In genomic region chr1:154847891-154848290, GRCh38 we compare ENCODE assay signal across 15 cellular contexts. TPM values are rescaled to one million over a fixed set of nuclear protein-coding genes. Genes with fewer than 3 reads are reported as not detected.
DNase-seq lines count a peak whose midpoint lies in the region; ATAC-seq lines count a peak whose summit lies in the region.
"Had no signal": no experiment of that assay in that cellular context is flagged by ENCODE, and none has a peak within 500 bp of the region (broad histone marks: within the 10 kb centered on the region; RNA-seq: fewer than 3 reads in every experiment).

No MANE protein-coding gene starts in this region.

- CTCF ChIA-PET in naive thymus-derived CD4-positive, alpha-beta T cell (lab: Charles Lee), result no interaction called here

- peak overlapping the region; percentile 56 for H3K27ac ChIP-seq in temporal lobe (ENCODE audit: low read depth, low read length)
- H3K27ac ChIP-seq in naive thymus-derived CD4-positive, alpha-beta T cell (ENCODE audit: low read depth, low read length), result no peak overlapping the region
- H3K27ac ChIP-seq: neutrophil had no signal

- peaks cover 0 to 7% (median 0%) of the 10 kb centered on the region in 7 donors for H3K4me1 Mint-ChIP-seq in naive thymus-derived CD4-positive, alpha-beta T cell

- H3K27ac Mint-ChIP-seq in naive thymus-derived CD4-positive, alpha-beta T cell, result no peak overlapping the region
- H3K27ac Mint-ChIP-seq: activated naive CD4-positive, alpha-beta T cell treated with anti-CD3 and anti-CD28 coated beads for 36 hours had no signal

- POLR2A ChIA-PET in naive thymus-derived CD4-positive, alpha-beta T cell (lab: Charles Lee), result no interaction called here

- ATAC-seq in naive thymus-derived CD4-positive, alpha-beta T cell, result no peak

- no peaks in the 10 kb centered on the region for H3K36me3 Mint-ChIP-seq in naive thymus-derived CD4-positive, alpha-beta T cell

- intact Hi-C loops in head of caudate nucleus (cut with DNase I), result no loop called here
- intact Hi-C loops in naive thymus-derived CD4-positive, alpha-beta T cell (cut with micrococcal nuclease), result no loop called here

- H3K27me3 Mint-ChIP-seq in naive thymus-derived CD4-positive, alpha-beta T cell, result peaks cover 0 to 3% (median 0%) of the 10 kb centered on the region in 5 donors

- no peak overlapping the region for H3K4me3 ChIP-seq in naive thymus-derived CD4-positive, alpha-beta T cell (ENCODE audit: low read length)

- H3K27me3 ChIP-seq in naive thymus-derived CD4-positive, alpha-beta T cell (ENCODE audit: control insufficient read depth in 2 of 2, insufficient read depth in 2 of 2, low read length in 2 of 2), result no peaks in the 10 kb centered on the region
- H3K27me3 ChIP-seq: neutrophil had no signal

- peak; percentile 51 for DNase-seq in NCI-H1436 (lab: John Stamatoyannopoulos, UW)
- no peak for DNase-seq in NCI-H1436 treated with DMSO at 0.1 percent for 48 hours (lab: John Stamatoyannopoulos, UW)
- peak; percentile 89 to 97 for DNase-seq in NCI-H524 (lab: John Stamatoyannopoulos, UW)
- peak; percentile 57 to 90 (median 79) for DNase-seq in head of caudate nucleus
- DNase-seq in DMS114 treated with DMSO at 0.1 percent for 48 hours (lab: John Stamatoyannopoulos, UW; ENCODE audit: unreplicated experiment), result no peak
- no peak for DNase-seq in HT-29 (ENCODE audit: low spot score)
- no peak for DNase-seq in naive thymus-derived CD4-positive, alpha-beta T cell
- DNase-seq: 8988T; activated CD4-positive, alpha-beta T cell treated with anti-CD3 and anti-CD28 coated beads, Interleukin-2, amount 50 U/mL, for 1 hour; activated naive CD4-positive, alpha-beta T cell treated with anti-CD3 and anti-CD28 coated beads for 36 hours; foreskin melanocyte; stimulated activated CD4-positive, alpha-beta T cell treated with anti-CD3 and anti-CD28 coated beads, Interleukin-1b, Interleukin-23, amount 100 ng/mL, for 48 hours; stimulated activated naive CD4-positive, alpha-beta T cell treated with Interleukin-2 at 50 U/mL for 16 hours had no signal

- H3K4me3 Mint-ChIP-seq in naive thymus-derived CD4-positive, alpha-beta T cell, result no peak overlapping the region
- H3K4me3 Mint-ChIP-seq: activated naive CD4-positive, alpha-beta T cell treated with anti-CD3 and anti-CD28 coated beads for 36 hours had no signal

- no peaks in the 10 kb centered on the region for H3K9me3 Mint-ChIP-seq in naive thymus-derived CD4-positive, alpha-beta T cell
- H3K9me3 Mint-ChIP-seq: activated naive CD4-positive, alpha-beta T cell treated with anti-CD3 and anti-CD28 coated beads for 36 hours had no signal

- no peaks in the 10 kb centered on the region for H3K36me3 ChIP-seq in naive thymus-derived CD4-positive, alpha-beta T cell (ENCODE audit: control insufficient read depth in 2 of 3, insufficient read depth in 3 of 3, low read length in 3 of 3)
- H3K36me3 ChIP-seq: neutrophil had no signal

- no peaks in the 10 kb centered on the region for H3K9me3 ChIP-seq in naive thymus-derived CD4-positive, alpha-beta T cell (ENCODE audit: control insufficient read depth in 2 of 3, low read length in 3 of 3)
- H3K9me3 ChIP-seq: neutrophil had no signal

- H3K4me1 ChIP-seq in naive thymus-derived CD4-positive, alpha-beta T cell (ENCODE audit: control insufficient read depth in 2 of 2, insufficient read depth in 2 of 2, low read length in 2 of 2), result no peaks in the 10 kb centered on the region

RNA-seq across cellular contexts. Expression of gene KCNN3, which starts 22.2 kb away (rescaled TPM):
- 4.9 TPM for total RNA-seq in temporal lobe
- not detected in 2 replicates for total RNA-seq in HT-29 (2014; rRNA removed; shearing (Covaris generic))
- under 1 TPM in 4 of 5 experiments, not detected in 1; 0.05 to 0.29 (median 0.15) TPM for total RNA-seq in naive thymus-derived CD4-positive, alpha-beta T cell
- not detected for polyA plus RNA-seq in naive thymus-derived CD4-positive, alpha-beta T cell

Comparison
In these comparisons a context has a peak if more than half of its experiments do, and no peak if none do; other contexts are left out.
1. DNase-seq: peak in NCI-H1436 (single experiment), NCI-H524 (2 of 2) and head of caudate nucleus (42 of 42); none in NCI-H1436 treated with DMSO at 0.1 percent for 48 hours (single experiment), DMS114 treated with DMSO at 0.1 percent for 48 hours (single experiment), HT-29 (single experiment) and naive thymus-derived CD4-positive, alpha-beta T cell (0 of 9).